Comparison of ENCODE assay signal across 1 cellular context in genomic region chr2:42792583-42793313, GRCh38.
TF ChIP-seq lines count a peak whose summit lies in the region.

Gene HAAO, minus strand, starts transcription at chr2:42792583. Its CDS starts 47 bp downstream, at chr2:42792536.

TF ChIP-seq in HepG2, 621 proteins besides CTCF, POLR2A, EP300 and RAD21 (continued from another document and continues in another):
- TF ChIP-seq USF2 (IDR thresholded peaks at IDR 0.05; ENCODE audit: low read depth, low read length): 0 out of 2 replicates have a peak, but pooled peaks have one; percentile 11
- peak; percentile 73; the same call in 1 of the 2 replicates for TF ChIP-seq USF2 (CRISPR knock-in tag; IDR thresholded peaks at IDR 0.05; ENCODE audit: borderline replicate concordance)
- TF ChIP-seq ZNF510 (CRISPR knock-in tag; IDR thresholded peaks at IDR 0.05; ENCODE audit: low read depth): no peak
- peak; percentile 92; the same call in 1 of the 2 replicates for TF ChIP-seq MAF1 (CRISPR knock-in tag; IDR thresholded peaks at IDR 0.05; ENCODE audit: borderline replicate concordance)
- peak; percentile 97; the same call in 1 of the 2 replicates for TF ChIP-seq ZFP82 (CRISPR knock-in tag; IDR thresholded peaks at IDR 0.05; ENCODE audit: borderline replicate concordance)
- TF ChIP-seq ETV5 (CRISPR knock-in tag; IDR thresholded peaks at IDR 0.05; ENCODE audit: borderline replicate concordance): peak; percentile 78; the same call in 1 of the 2 replicates
- peak; percentile 96 for TF ChIP-seq CHCHD3 (CRISPR knock-in tag; IDR thresholded peaks at IDR 0.05)
- peak; percentile 82 for TF ChIP-seq SSRP1 (CRISPR knock-in tag; IDR thresholded peaks at IDR 0.05)
- peak; percentile 90 for TF ChIP-seq ZNF441 (CRISPR knock-in tag; IDR thresholded peaks at IDR 0.05; ENCODE audit: borderline replicate concordance)
- peak; percentile 65; the same call in 1 of the 2 replicates for TF ChIP-seq ZNF24 (IDR thresholded peaks at IDR 0.05)
- TF ChIP-seq ATF4 (CRISPR knock-in tag; IDR thresholded peaks at IDR 0.05): peak in 1 of 2 experiments; percentile 85; a peak in 2 of 4 replicates
- peak; percentile 91 for TF ChIP-seq ZNF792 (CRISPR knock-in tag; IDR thresholded peaks at IDR 0.05)
- TF ChIP-seq KLF11 (CRISPR knock-in tag; IDR thresholded peaks at IDR 0.05): peak; percentile 97
- no peak for TF ChIP-seq ZBTB37 (CRISPR knock-in tag; IDR thresholded peaks at IDR 0.05)
- peak; percentile 98 for TF ChIP-seq SAFB2 (CRISPR knock-in tag; IDR thresholded peaks at IDR 0.05; ENCODE audit: borderline replicate concordance, low read depth)
- no peak for TF ChIP-seq LRRFIP1 (CRISPR knock-in tag; conservative IDR thresholded peaks at IDR 0.05)
- peak; percentile 97 for TF ChIP-seq RXRB (CRISPR knock-in tag; IDR thresholded peaks at IDR 0.05; ENCODE audit: borderline replicate concordance)
- TF ChIP-seq FIP1L1 (IDR thresholded peaks at IDR 0.05; ENCODE audit: borderline replicate concordance, insufficient read depth, low read depth, low read length): 0 out of 2 replicates have a peak, but pooled peaks have one; percentile 61
- peak; percentile 86 for TF ChIP-seq FOXP4 (CRISPR knock-in tag; IDR thresholded peaks at IDR 0.05)
- TF ChIP-seq U2AF2 (IDR thresholded peaks at IDR 0.05; ENCODE audit: low read depth, low read length): no peak; the same call in 1 of the 2 replicates
- peak; percentile 89 for TF ChIP-seq ZNF709 (CRISPR knock-in tag; IDR thresholded peaks at IDR 0.05)
- TF ChIP-seq SNAPC5 (CRISPR knock-in tag; IDR thresholded peaks at IDR 0.05; ENCODE audit: borderline replicate concordance): peak; percentile 68; the same call in 1 of the 2 replicates
- peak; percentile 96 for TF ChIP-seq PHF5A (CRISPR knock-in tag; IDR thresholded peaks at IDR 0.05; ENCODE audit: low read depth, unreplicated experiment)
- peak; percentile 28; the same call in 1 of the 2 replicates for TF ChIP-seq CEBPG (CRISPR knock-in tag; IDR thresholded peaks at IDR 0.05)
- TF ChIP-seq NR2F1 (CRISPR knock-in tag; IDR thresholded peaks at IDR 0.05): peak; percentile 87 to 92
- peak; percentile 93 for TF ChIP-seq ZNF687 (CRISPR knock-in tag; IDR thresholded peaks at IDR 0.05)
- peak; percentile 92 for TF ChIP-seq RARA (CRISPR knock-in tag; IDR thresholded peaks at IDR 0.05)
- TF ChIP-seq ARID5B (CRISPR knock-in tag; IDR thresholded peaks at IDR 0.05): peak; percentile 95
- TF ChIP-seq HNRNPH1 (optimal IDR thresholded peaks at IDR 0.05; ENCODE audit: low read depth, low read length): no peak
- peak; percentile 64; the same call in 1 of the 2 replicates for TF ChIP-seq ZSCAN5A (CRISPR knock-in tag; IDR thresholded peaks at IDR 0.05; ENCODE audit: borderline replicate concordance)
- TF ChIP-seq ARID3A (IDR thresholded peaks at IDR 0.05; ENCODE audit: low read depth, low read length): no peak
- TF ChIP-seq ATF5 (CRISPR knock-in tag; IDR thresholded peaks at IDR 0.05; ENCODE audit: low read depth): no peak
- TF ChIP-seq HIVEP1 (CRISPR knock-in tag; IDR thresholded peaks at IDR 0.05): peak; percentile 83; the same call in 1 of the 2 replicates
- TF ChIP-seq ZIK1 (CRISPR knock-in tag; IDR thresholded peaks at IDR 0.05; ENCODE audit: borderline replicate concordance, low read depth): peak; percentile 95
- TF ChIP-seq ZMAT3 (CRISPR knock-in tag; conservative IDR thresholded peaks at IDR 0.05): peak; percentile 99
